27 cellular contexts compared by ENCODE assay signal in genomic region chr13:98885605-98886004, GRCh38.
"Had no signal": no experiment of that assay in that cellular context is flagged by ENCODE, and none has a peak within 500 bp of the region (broad histone marks: within the 10 kb centered on the region; RNA-seq: fewer than 3 reads in every experiment).

No MANE protein-coding gene starts in this region.

- H3K4me1 ChIP-seq: neural progenitor cell, pancreas, spleen, testis, tibial artery, transverse colon, uterus had no signal

- H3K36me3 ChIP-seq: neural progenitor cell, uterus had no signal

- H3K4me3 ChIP-seq: neural progenitor cell, pancreas, psoas muscle, right lobe of liver, sigmoid colon, skin epidermis, smooth muscle cell, spleen, suprapubic skin, testis, tibial artery, transverse colon, upper lobe of right lung, uterus had no signal

- H3K9me3 ChIP-seq: pancreas, psoas muscle, right lobe of liver, sigmoid colon, spleen, suprapubic skin, testis, tibial artery, transverse colon, upper lobe of right lung, uterus had no signal

- H3K9ac ChIP-seq: neural progenitor cell had no signal

- H3K4me2 ChIP-seq: neural progenitor cell, smooth muscle cell had no signal

- H2AFZ ChIP-seq: neural progenitor cell had no signal

- H3K27ac ChIP-seq: neural progenitor cell, pancreas, psoas muscle, right lobe of liver, sigmoid colon, skin epidermis, spleen, suprapubic skin, testis, tibial artery, transverse colon, upper lobe of right lung, uterus had no signal

- H3K27me3 ChIP-seq: neural progenitor cell, pancreas, right lobe of liver, sigmoid colon, spleen, suprapubic skin, testis, tibial artery, transverse colon, upper lobe of right lung, uterus had no signal

- DNase-seq: naive B cell; naive thymus-derived CD8-positive, alpha-beta T cell; occipital lobe; pancreas; psoas muscle; right cardiac atrium; right lobe of liver; sigmoid colon; spleen; stimulated activated CD4-positive, alpha-beta T cell treated with anti-CD3 and anti-CD28 coated beads, Interleukin-12 subunit alpha, Interleukin-12 subunit beta, amount 100 ng/mL, for 4 hours; stimulated activated CD4-positive, alpha-beta T cell treated with anti-CD3 and anti-CD28 coated beads, Interleukin-1b, Interleukin-23, amount 100 ng/mL, for 48 hours; stimulated activated CD4-positive, alpha-beta T cell treated with anti-CD3 and anti-CD28 coated beads, Interleukin-4, amount 100 ng/mL, for 1 hour; stimulated activated CD4-positive, alpha-beta T cell treated with anti-CD3 and anti-CD28 coated beads, Interleukin-4, amount 100 ng/mL, for 4 hours; stimulated activated CD8-positive, alpha-beta memory T cell treated with anti-CD3 and anti-CD28 coated beads, Interleukin-4, amount 100 ng/mL, for 48 hours; stimulated activated naive CD4-positive, alpha-beta T cell; stimulated activated naive CD8-positive, alpha-beta T cell treated with anti-CD3 and anti-CD28 coated beads, Interleukin-15, amount 100 ng/mL, for 72 hours; stimulated activated naive CD8-positive, alpha-beta T cell treated with anti-CD3 and anti-CD28 coated beads, Interleukin-15, Interleukin-2, amounts not matched to agents 100 U/mL and 50 U/mL, for 24 hours; substantia nigra; testis; tibial artery; transverse colon; upper lobe of right lung; uterus had no signal
